1 cellular context compared by ENCODE assay signal in the genomic region with DNA sequence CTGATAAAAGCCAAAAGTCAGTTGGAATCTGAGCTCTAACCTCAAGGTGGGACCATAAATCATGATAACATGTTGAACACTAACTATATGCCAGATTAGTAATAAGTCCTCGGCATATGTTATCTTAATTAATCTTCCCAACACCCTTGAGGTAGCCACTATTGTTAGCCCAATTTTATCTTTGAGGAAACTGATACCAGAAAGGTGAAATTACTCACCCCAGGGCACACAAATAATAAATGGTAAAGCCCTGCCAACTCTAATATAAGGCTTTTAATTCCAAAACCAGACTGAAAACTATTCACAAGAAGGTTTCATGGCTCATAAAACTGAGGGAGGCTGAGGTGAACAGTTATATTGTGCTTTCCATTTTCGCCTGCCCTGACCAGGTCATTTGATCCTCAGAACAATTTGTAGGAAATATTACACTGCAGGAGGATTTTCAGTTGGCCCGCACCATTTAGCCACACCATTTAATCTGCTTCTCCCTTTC.
TF ChIP-seq lines count a peak whose summit lies in the region.

No MANE protein-coding gene starts in this region.

TF ChIP-seq in HEK293, 187 proteins besides CTCF, POLR2A, EP300 and RAD21 (continued from another document):
- TF ChIP-seq, protein P1, sequence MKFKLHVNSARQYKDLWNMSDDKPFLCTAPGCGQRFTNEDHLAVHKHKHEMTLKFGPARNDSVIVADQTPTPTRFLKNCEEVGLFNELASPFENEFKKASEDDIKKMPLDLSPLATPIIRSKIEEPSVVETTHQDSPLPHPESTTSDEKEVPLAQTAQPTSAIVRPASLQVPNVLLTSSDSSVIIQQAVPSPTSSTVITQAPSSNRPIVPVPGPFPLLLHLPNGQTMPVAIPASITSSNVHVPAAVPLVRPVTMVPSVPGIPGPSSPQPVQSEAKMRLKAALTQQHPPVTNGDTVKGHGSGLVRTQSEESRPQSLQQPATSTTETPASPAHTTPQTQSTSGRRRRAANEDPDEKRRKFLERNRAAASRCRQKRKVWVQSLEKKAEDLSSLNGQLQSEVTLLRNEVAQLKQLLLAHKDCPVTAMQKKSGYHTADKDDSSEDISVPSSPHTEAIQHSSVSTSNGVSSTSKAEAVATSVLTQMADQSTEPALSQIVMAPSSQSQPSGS (tag by site-specific recombination; IDR thresholded peaks at IDR 0.05; ENCODE audit: low read depth), result no peak
- no peak for TF ChIP-seq SP2 (tag by site-specific recombination; IDR thresholded peaks at IDR 0.05)
- no peak for TF ChIP-seq ZIC2 (tag by site-specific recombination; IDR thresholded peaks at IDR 0.05)
- no peak for TF ChIP-seq ZFP3 (tag by site-specific recombination; IDR thresholded peaks at IDR 0.05; ENCODE audit: low read depth)
